1 cellular context compared by ENCODE assay signal in genomic region chr1:217134857-217135568, GRCh38.
TF ChIP-seq lines count a peak whose summit lies in the region.

No MANE protein-coding gene starts in this region.

TF ChIP-seq in GM23338, 12 proteins besides CTCF, POLR2A, EP300 and RAD21 (continued from another document):
- TF ChIP-seq ETS1 (IDR thresholded peaks at IDR 0.05) (no peak), EZH2 (IDR thresholded peaks at IDR 0.05; ENCODE audit: low read depth, unreplicated experiment) (no peak), ZNF114 (CRISPR knock-in tag; IDR thresholded peaks at IDR 0.05) (no peak), STAT1 (IDR thresholded peaks at IDR 0.05; ENCODE audit: unreplicated experiment) (no peak), POLR2AphosphoS5 (IDR thresholded peaks at IDR 0.05; ENCODE audit: low read depth) (no peak), JUNB (IDR thresholded peaks at IDR 0.05; ENCODE audit: unreplicated experiment) (no peak), REST (IDR thresholded peaks at IDR 0.05; ENCODE audit: unreplicated experiment) (no peak)
